In the genomic region with DNA sequence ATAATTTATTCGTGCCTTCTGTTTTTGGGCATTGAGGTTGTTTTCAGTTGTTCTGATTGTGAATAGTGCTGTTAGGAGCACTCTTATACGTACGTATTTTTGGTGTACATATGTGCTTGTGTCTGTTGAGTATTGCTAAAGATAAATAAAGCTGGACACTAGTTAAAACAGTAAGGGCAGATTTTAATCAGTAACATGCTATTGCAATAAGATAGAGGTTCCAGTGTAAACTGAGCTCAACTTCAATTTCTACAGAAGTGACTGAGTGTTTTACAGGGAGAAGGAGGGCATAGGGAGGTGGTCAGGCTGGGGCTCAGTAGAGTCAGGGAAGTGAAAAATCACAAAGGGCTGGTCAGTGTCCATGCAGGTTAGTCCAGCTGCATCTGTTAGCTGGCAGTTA, we compare ENCODE assay signal across 25 cellular contexts.
"Had no signal": no experiment of that assay in that cellular context is flagged by ENCODE, and none has a peak within 500 bp of the region (broad histone marks: within the 10 kb centered on the region; RNA-seq: fewer than 3 reads in every experiment).

No MANE protein-coding gene starts in this region.

- H3K4me3 Mint-ChIP-seq: IgD-negative memory B cell had no signal

- H3K27ac Mint-ChIP-seq: IgD-negative memory B cell had no signal

- H3K27me3 Mint-ChIP-seq: IgD-negative memory B cell had no signal

- ATAC-seq: K562 had no signal

- DNase-seq: Kasumi-1, MV-4-11, NCI-H1048, NCI-H1105, NCI-H1417 treated with DMSO at 0.1 percent for 48 hours, NCI-H146, NCI-H1694 treated with DMSO at 0.1 percent for 48 hours, NCI-H2029, NCI-H2081 treated with DMSO at 0.1 percent for 48 hours, NCI-H2171, NCI-H226, NCI-H446, NCI-H510A, NCI-H524 treated with DMSO at 0.1 percent for 48 hours, NCI-H69, NCI-H774, Right ventricle myocardium superior, RPMI8226, SIG-M5, SW 1271 had no signal

- H3K4me1 Mint-ChIP-seq: IgD-negative memory B cell had no signal

- H3K27ac ChIP-seq: KMS-11, SJSA1, SK-N-MC had no signal
